In the genomic region with DNA sequence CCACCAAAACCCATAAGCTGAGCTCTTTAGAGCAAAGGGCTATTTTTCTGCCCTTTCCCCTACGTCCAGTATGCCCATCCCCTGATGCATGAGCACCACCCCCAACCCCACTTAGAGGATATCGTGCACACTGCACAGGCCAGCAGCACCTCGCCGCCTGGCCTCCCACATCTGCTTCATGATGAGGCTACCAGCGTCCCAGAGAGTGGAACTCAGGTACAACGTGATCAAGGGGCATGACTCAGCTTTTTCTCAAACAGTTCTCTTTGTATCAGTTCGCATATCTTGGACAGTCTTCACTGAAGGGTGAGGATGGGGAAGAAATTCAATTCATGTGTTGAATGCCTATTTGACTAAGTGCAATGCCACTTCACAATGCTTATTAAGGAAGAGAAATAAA, we compare ENCODE assay signal across 1 cellular context.
TF ChIP-seq lines count a peak whose summit lies in the region.

No MANE protein-coding gene starts in this region.

TF ChIP-seq in K562, 482 proteins besides CTCF, POLR2A, EP300 and RAD21 (continued from another document):
- TF ChIP-seq, protein P1, sequence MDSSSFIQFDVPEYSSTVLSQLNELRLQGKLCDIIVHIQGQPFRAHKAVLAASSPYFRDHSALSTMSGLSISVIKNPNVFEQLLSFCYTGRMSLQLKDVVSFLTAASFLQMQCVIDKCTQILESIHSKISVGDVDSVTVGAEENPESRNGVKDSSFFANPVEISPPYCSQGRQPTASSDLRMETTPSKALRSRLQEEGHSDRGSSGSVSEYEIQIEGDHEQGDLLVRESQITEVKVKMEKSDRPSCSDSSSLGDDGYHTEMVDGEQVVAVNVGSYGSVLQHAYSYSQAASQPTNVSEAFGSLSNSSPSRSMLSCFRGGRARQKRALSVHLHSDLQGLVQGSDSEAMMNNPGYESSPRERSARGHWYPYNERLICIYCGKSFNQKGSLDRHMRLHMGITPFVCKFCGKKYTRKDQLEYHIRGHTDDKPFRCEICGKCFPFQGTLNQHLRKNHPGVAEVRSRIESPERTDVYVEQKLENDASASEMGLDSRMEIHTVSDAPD (CRISPR knock-in tag; IDR thresholded peaks at IDR 0.05), result no peak
- TF ChIP-seq MAFK (IDR thresholded peaks at IDR 0.05; ENCODE audit: low read length) (peak; percentile 68; the same call in 1 of the 2 replicates), ZNF699 (CRISPR knock-in tag; IDR thresholded peaks at IDR 0.05; ENCODE audit: insufficient replicate concordance) (no peak), POU5F1 (IDR thresholded peaks at IDR 0.05; ENCODE audit: borderline replicate concordance, low read depth, low read length, partially characterized antibody) (no peak), STAG1 (CRISPR knock-in tag; IDR thresholded peaks at IDR 0.05; ENCODE audit: borderline replicate concordance) (no peak), GATAD2B (IDR thresholded peaks at IDR 0.05; ENCODE audit: borderline replicate concordance) (no peak), ZNF316 (IDR thresholded peaks at IDR 0.05) (peak; percentile 87), USF2 (CRISPR knock-in tag; IDR thresholded peaks at IDR 0.05) (no peak), MAFF (IDR thresholded peaks at IDR 0.05; ENCODE audit: low read length) (peak; percentile 84), NFIX (CRISPR knock-in tag; IDR thresholded peaks at IDR 0.05; ENCODE audit: low read depth) (no peak), ZNF551 (CRISPR knock-in tag; IDR thresholded peaks at IDR 0.05) (no peak), ETV5 (CRISPR knock-in tag; IDR thresholded peaks at IDR 0.05; ENCODE audit: low read depth) (no peak), PHB2 (IDR thresholded peaks at IDR 0.05; ENCODE audit: low read depth) (no peak), ZNF445 (CRISPR knock-in tag; IDR thresholded peaks at IDR 0.05; ENCODE audit: low read depth) (no peak), BACH1 (tag; IDR thresholded peaks at IDR 0.05) (peak; percentile 86), BMI1 (IDR thresholded peaks at IDR 0.05; ENCODE audit: low read length) (no peak), PPARD (CRISPR knock-in tag; IDR thresholded peaks at IDR 0.05) (no peak), SOX6 (IDR thresholded peaks at IDR 0.05) (no peak), CBX3 (IDR thresholded peaks at IDR 0.05; ENCODE audit: borderline replicate concordance in 1 of 2, low read length in 2 of 2) (0 out of 3 replicates have a peak, but pooled peaks of 1 of the 2 experiments have one; percentile 23), ZNF197 (CRISPR knock-in tag; IDR thresholded peaks at IDR 0.05; ENCODE audit: low read depth) (no peak), MAFG (tag; conservative IDR thresholded peaks at IDR 0.05) (peak; percentile 93), C11orf30 (IDR thresholded peaks at IDR 0.05; ENCODE audit: low read depth) (peak; percentile 80), NFE2L1 (tag; IDR thresholded peaks at IDR 0.05; ENCODE audit: borderline replicate concordance, low read depth) (peak; percentile 77), SAFB2 (IDR thresholded peaks at IDR 0.05; ENCODE audit: borderline replicate concordance, low read depth, low read length, severe bottlenecking) (no peak)
- TF ChIP-seq, protein P2, sequence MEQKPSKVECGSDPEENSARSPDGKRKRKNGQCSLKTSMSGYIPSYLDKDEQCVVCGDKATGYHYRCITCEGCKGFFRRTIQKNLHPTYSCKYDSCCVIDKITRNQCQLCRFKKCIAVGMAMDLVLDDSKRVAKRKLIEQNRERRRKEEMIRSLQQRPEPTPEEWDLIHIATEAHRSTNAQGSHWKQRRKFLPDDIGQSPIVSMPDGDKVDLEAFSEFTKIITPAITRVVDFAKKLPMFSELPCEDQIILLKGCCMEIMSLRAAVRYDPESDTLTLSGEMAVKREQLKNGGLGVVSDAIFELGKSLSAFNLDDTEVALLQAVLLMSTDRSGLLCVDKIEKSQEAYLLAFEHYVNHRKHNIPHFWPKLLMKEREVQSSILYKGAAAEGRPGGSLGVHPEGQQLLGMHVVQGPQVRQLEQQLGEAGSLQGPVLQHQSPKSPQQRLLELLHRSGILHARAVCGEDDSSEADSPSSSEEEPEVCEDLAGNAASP (IDR thresholded peaks at IDR 0.05), result no peak
- TF ChIP-seq, protein P3, sequence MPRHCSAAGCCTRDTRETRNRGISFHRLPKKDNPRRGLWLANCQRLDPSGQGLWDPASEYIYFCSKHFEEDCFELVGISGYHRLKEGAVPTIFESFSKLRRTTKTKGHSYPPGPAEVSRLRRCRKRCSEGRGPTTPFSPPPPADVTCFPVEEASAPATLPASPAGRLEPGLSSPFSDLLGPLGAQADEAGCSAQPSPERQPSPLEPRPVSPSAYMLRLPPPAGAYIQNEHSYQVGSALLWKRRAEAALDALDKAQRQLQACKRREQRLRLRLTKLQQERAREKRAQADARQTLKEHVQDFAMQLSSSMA (CRISPR knock-in tag; IDR thresholded peaks at IDR 0.05), result no peak
